Comparison of ENCODE assay signal across 8 cellular contexts in the genomic region with DNA sequence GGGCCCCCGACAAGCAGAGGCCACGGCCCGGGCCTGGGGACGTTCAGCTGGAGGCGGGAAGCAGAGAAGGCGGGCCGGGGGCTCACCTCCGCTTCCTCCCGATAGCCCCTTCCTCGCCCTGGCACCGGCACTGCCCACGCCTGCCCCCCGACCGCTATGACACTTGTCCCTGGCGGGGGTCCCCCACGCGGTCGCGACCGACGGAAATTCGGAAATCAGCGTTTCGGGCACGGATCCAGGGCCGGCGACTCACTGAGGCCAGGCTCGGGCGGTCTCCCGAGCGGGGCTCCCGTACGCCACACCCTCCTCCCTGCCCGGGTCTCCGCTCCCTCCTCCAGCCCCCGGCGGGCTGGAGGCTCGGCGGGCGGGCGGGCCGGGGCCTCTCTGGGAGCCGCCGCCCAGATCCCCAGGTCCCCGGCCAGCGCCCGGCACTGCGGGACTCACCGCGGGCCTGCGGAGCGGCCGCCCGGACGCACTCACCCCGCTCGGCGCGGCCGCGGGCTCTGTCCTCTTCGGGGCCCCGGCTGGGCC. TPM values are rescaled to one million over a fixed set of nuclear protein-coding genes. Genes with fewer than 3 reads are reported as not detected.
DNase-seq lines count a peak whose midpoint lies in the region; ATAC-seq and TF ChIP-seq lines count a peak whose summit lies in the region.

No MANE protein-coding gene starts in this region.

- H3K36me3 Mint-ChIP-seq in activated naive CD8-positive, alpha-beta T cell treated with anti-CD3 and anti-CD28 coated beads for 36 hours = peaks cover 32% of the 10 kb centered on the region

- no peak for TF ChIP-seq POLR2A in NB4 (IDR thresholded peaks at IDR 0.05; ENCODE audit: extremely low read depth, insufficient read length)

- no peaks in the 10 kb centered on the region for H3K9me3 Mint-ChIP-seq in activated naive CD8-positive, alpha-beta T cell treated with anti-CD3 and anti-CD28 coated beads for 36 hours

- H3K4me3 ChIP-seq in NB4 (ENCODE audit: low read depth, low read length) = peak overlapping the region; percentile 32
- H3K4me3 ChIP-seq in hepatocyte = peak overlapping the region; percentile 39
- peak overlapping the region; percentile 71 for H3K4me3 ChIP-seq in skeletal muscle cell (ENCODE audit: low read depth, low read length)

- peak; percentile 39 for ATAC-seq in Right ventricle myocardium inferior

- H3K4me2 ChIP-seq in hepatocyte = peak overlapping the region; percentile 100

- no peaks in the 10 kb centered on the region for H4K20me1 ChIP-seq in hepatocyte (ENCODE audit: insufficient read depth, poor library complexity, severe bottlenecking)

- peak overlapping the region; percentile 57 for H3K27ac ChIP-seq in hepatocyte

- peak overlapping the region; percentile 71 for H2AFZ ChIP-seq in hepatocyte

- no peaks in the 10 kb centered on the region for H3K27me3 ChIP-seq in hepatocyte

- peaks cover 36% of the 10 kb centered on the region for H3K4me1 Mint-ChIP-seq in activated naive CD8-positive, alpha-beta T cell treated with anti-CD3 and anti-CD28 coated beads for 36 hours

- whole genome bisulfite sequencing in hepatocyte (ENCODE audit: low lambda C conversion rate, missing lambda C conversion rate) = 2% methylated on average over 32 of the region's 63 CpGs

- H3K27ac Mint-ChIP-seq in activated naive CD8-positive, alpha-beta T cell treated with anti-CD3 and anti-CD28 coated beads for 36 hours = peak overlapping the region; percentile 81

- intact Hi-C loops in Right ventricle myocardium inferior (cut with DNase I) (loop anchor here (5.0 kb wide), 2 partner anchors 82 to 168 kb away; a partner anchor contains a TSS), cardiac septum (cut with DNase I) (loop anchor here (2.0 to 5.0 kb wide), 4 partner anchors 74 to 168 kb away; a partner anchor contains a TSS)

- H3K4me3 Mint-ChIP-seq in activated naive CD8-positive, alpha-beta T cell treated with anti-CD3 and anti-CD28 coated beads for 36 hours = peak overlapping the region; percentile 83

- no peaks in the 10 kb centered on the region for H3K27me3 Mint-ChIP-seq in activated naive CD8-positive, alpha-beta T cell treated with anti-CD3 and anti-CD28 coated beads for 36 hours

- TF ChIP-seq CTCF in NB4 (IDR thresholded peaks at IDR 0.05; ENCODE audit: low read depth, low read length) (no peak), hepatocyte (IDR thresholded peaks at IDR 0.05; ENCODE audit: poor library complexity) (no peak)

- peaks cover 26% of the 10 kb centered on the region for H3K4me1 ChIP-seq in hepatocyte (ENCODE audit: insufficient read depth)

- H3K36me3 ChIP-seq in hepatocyte (replicated peaks; ENCODE audit: insufficient read depth, low read depth) = no peaks in the 10 kb centered on the region

- H3K9me3 ChIP-seq in hepatocyte (ENCODE audit: low read depth) = no peaks in the 10 kb centered on the region

- H3K79me2 ChIP-seq in hepatocyte = peaks cover 30% of the 10 kb centered on the region

- no peaks in the 10 kb centered on the region for H3K9me2 ChIP-seq in hepatocyte (replicated peaks; ENCODE audit: insufficient read depth)

- peak; percentile 72 for DNase-seq in Right ventricle myocardium inferior (ENCODE audit: missing footprints)
- no peak for DNase-seq in cardiac septum (ENCODE audit: low spot score)
- DNase-seq in NB4 (ENCODE audit: low read depth) = peak; percentile 62
- peak; percentile 48 for DNase-seq in activated naive CD8-positive, alpha-beta T cell treated with anti-CD3 and anti-CD28 coated beads for 36 hours
- DNase-seq in hepatocyte (ENCODE audit: low spot score) = no peak
- no peak for DNase-seq in skeletal muscle cell (ENCODE audit: low read depth)
- DNase-seq in NCI-H345 (lab: John Stamatoyannopoulos, UW) = no peak
- no peak for DNase-seq in midbrain (lab: John Stamatoyannopoulos, UW)

RNA-seq across cellular contexts. Expression of a gene that starts 0.6 kb away (rescaled TPM):
- total RNA-seq in Right ventricle myocardium inferior (19.6 TPM), cardiac septum (22.2 TPM), hepatocyte (2.2 and 3.6 TPM in 2 replicates)
- 10 to 100 TPM; 13.1 to 13.2 TPM for total RNA-seq in activated naive CD8-positive, alpha-beta T cell treated with anti-CD3 and anti-CD28 coated beads for 36 hours
- 5.7 and 6.3 TPM in 2 replicates for polyA plus RNA-seq in hepatocyte

Comparison
In these comparisons a context has a peak if more than half of its experiments do, and no peak if none do; other contexts are left out.
1. DNase-seq: peak in Right ventricle myocardium inferior (single experiment), NB4 (single experiment) and activated naive CD8-positive, alpha-beta T cell treated with anti-CD3 and anti-CD28 coated beads for 36 hours (single experiment); none in cardiac septum (single experiment), hepatocyte (single experiment), skeletal muscle cell (single experiment), NCI-H345 (single experiment) and midbrain (single experiment).
2. Peak in every context shown above with its lines, with median percentiles within 50 percentile points of each other: H3K4me3 ChIP-seq.